19 cellular contexts compared by ENCODE assay signal in genomic region chr17:76277300-76278267, GRCh38. TPM values are rescaled to one million over a fixed set of nuclear protein-coding genes. Genes with fewer than 3 reads are reported as not detected.
DNase-seq lines count a peak whose midpoint lies in the region; ATAC-seq lines count a peak whose summit lies in the region.
"Had no signal": no experiment of that assay in that cellular context is flagged by ENCODE, and none has a peak within 500 bp of the region (broad histone marks: within the 10 kb centered on the region; RNA-seq: fewer than 3 reads in every experiment).

No MANE protein-coding gene starts in this region.

- H3K4me1 Mint-ChIP-seq in activated CD4-positive, alpha-beta T cell treated with anti-CD3 and anti-CD28 coated beads for 36 hours = peaks cover 41% of the 10 kb centered on the region
- no peaks in the 10 kb centered on the region for H3K4me1 Mint-ChIP-seq in activated T-helper 17 cell treated with anti-CD3 and anti-CD28 coated beads, Interleukin-2, amount 50 U/mL, for 72 hours

- no peak overlapping the region for H2BK5ac ChIP-seq in mesendoderm (ENCODE audit: low read length)

- no peak overlapping the region for H3K27ac ChIP-seq in mesendoderm (ENCODE audit: low read depth, low read length)
- H3K27ac ChIP-seq: brain microvascular endothelial cell, lower lobe of right lung, neutrophil, stomach had no signal

- H3K4ac ChIP-seq in mesendoderm (ENCODE audit: low read depth, low read length) = no peak overlapping the region

- peak overlapping the region; percentile 30 for H3K56ac ChIP-seq in mesendoderm (ENCODE audit: low read length)

- no peak overlapping the region for H3K23ac ChIP-seq in mesendoderm (ENCODE audit: low read length)

- peak overlapping the region; percentile 74 for H3K27ac Mint-ChIP-seq in activated CD4-positive, alpha-beta T cell treated with anti-CD3 and anti-CD28 coated beads for 36 hours
- peak overlapping the region; percentile 68 for H3K27ac Mint-ChIP-seq in activated T-helper 17 cell treated with anti-CD3 and anti-CD28 coated beads, Interleukin-2, amount 50 U/mL, for 72 hours

- CTCF ChIA-PET in activated CD4-positive, alpha-beta T cell treated with anti-CD3 and anti-CD28 coated beads for 36 hours (lab: Charles Lee) = interaction anchor here (0.6 to 4.4 kb wide), 14 partner anchors 9 to 337 kb away, joined by 3 to 150 read pairs (median 5); partner anchors contain the start of genes FOXJ1 and UBALD2

- no peak overlapping the region for H3K18ac ChIP-seq in mesendoderm (ENCODE audit: low read length)

- H3K9ac ChIP-seq in mesendoderm (ENCODE audit: low read length) = no peak overlapping the region

- POLR2A ChIA-PET in activated CD4-positive, alpha-beta T cell treated with anti-CD3 and anti-CD28 coated beads for 36 hours (lab: Charles Lee) = no interaction called here

- no peak overlapping the region for H2BK15ac ChIP-seq in mesendoderm (replicated peaks; ENCODE audit: low read depth)

- H3K36me3 ChIP-seq in H7 (replicated peaks; ENCODE audit: control insufficient read depth, insufficient read depth, low read length) (no peaks in the 10 kb centered on the region), mesendoderm (ENCODE audit: control insufficient read depth, insufficient read depth, low read length) (no peaks in the 10 kb centered on the region)
- H3K36me3 ChIP-seq: brain microvascular endothelial cell, lower lobe of right lung, neutrophil, stomach had no signal

- no peak overlapping the region for H2BK120ac ChIP-seq in mesendoderm (ENCODE audit: low read depth, low read length)

- WGBS in mesendoderm (ENCODE audit: extremely low coverage, insufficient coverage, low lambda C conversion rate) = 100% methylated on average over 5 of the region's 31 CpGs

- DNase-seq in activated CD4-positive, alpha-beta T cell treated with anti-CD3 and anti-CD28 coated beads for 36 hours = peak; percentile 30
- no peak for DNase-seq in activated CD4-positive, alpha-beta T cell treated with anti-CD3 and anti-CD28 coated beads for 1 hour
- peak; percentile 37 for DNase-seq in H7
- no peak for DNase-seq in mesendoderm
- no peak for DNase-seq in MV-4-11 (lab: John Stamatoyannopoulos, UW)
- no peak for DNase-seq in SHP77 treated with DMSO at 0.1 percent for 48 hours (lab: John Stamatoyannopoulos, UW)
- no peak for DNase-seq in GM19240 (ENCODE audit: insufficient read length, low spot score)
- DNase-seq: 8988T; brain microvascular endothelial cell; COR-L47; effector CD4-positive, alpha-beta T cell; GDM1; lower lobe of right lung; NCI-H2029 treated with DMSO at 0.1 percent for 48 hours; NCI-H69; SHP77; stomach had no signal

- no peaks in the 10 kb centered on the region for H3K27me3 ChIP-seq in H7 (ENCODE audit: control insufficient read depth, insufficient read depth, low read length)
- no peaks in the 10 kb centered on the region for H3K27me3 ChIP-seq in mesendoderm (ENCODE audit: insufficient read depth, low read length, poor library complexity)
- H3K27me3 ChIP-seq: brain microvascular endothelial cell, neutrophil, stomach had no signal

- no peak overlapping the region for H4K8ac ChIP-seq in mesendoderm (ENCODE audit: low read depth, low read length)

- no peak overlapping the region for H2AK5ac ChIP-seq in mesendoderm (ENCODE audit: low read length)

- H3K9me3 Mint-ChIP-seq in activated CD4-positive, alpha-beta T cell treated with anti-CD3 and anti-CD28 coated beads for 36 hours (ENCODE audit: low read depth) = no peaks in the 10 kb centered on the region
- H3K9me3 Mint-ChIP-seq in activated T-helper 17 cell treated with anti-CD3 and anti-CD28 coated beads, Interleukin-2, amount 50 U/mL, for 72 hours = no peaks in the 10 kb centered on the region

- ATAC-seq in activated CD4-positive, alpha-beta T cell treated with anti-CD3 and anti-CD28 coated beads for 36 hours = no peak
- no peak for ATAC-seq in activated T-helper 17 cell treated with anti-CD3 and anti-CD28 coated beads, Interleukin-2, amount 50 U/mL, for 72 hours (replicated peaks)
- ATAC-seq: lower lobe of right lung had no signal

- no peak overlapping the region for H4K5ac ChIP-seq in mesendoderm (ENCODE audit: low read length)

- no peaks in the 10 kb centered on the region for H3K79me1 ChIP-seq in mesendoderm (ENCODE audit: low read length)

- H3K36me3 Mint-ChIP-seq in activated CD4-positive, alpha-beta T cell treated with anti-CD3 and anti-CD28 coated beads for 36 hours (ENCODE audit: low read depth) = peaks cover 2% of the 10 kb centered on the region
- peaks cover 5% of the 10 kb centered on the region for H3K36me3 Mint-ChIP-seq in activated T-helper 17 cell treated with anti-CD3 and anti-CD28 coated beads, Interleukin-2, amount 50 U/mL, for 72 hours (ENCODE audit: low read depth)

- H3K79me2 ChIP-seq in mesendoderm (ENCODE audit: control insufficient read depth, insufficient read depth, low read length) = no peaks in the 10 kb centered on the region

- H3K4me3 ChIP-seq in H7 (ENCODE audit: insufficient read depth, low read depth, low read length) (no peak overlapping the region), mesendoderm (ENCODE audit: low read length) (no peak overlapping the region)
- H3K4me3 ChIP-seq: lower lobe of right lung, stomach had no signal

- intact Hi-C loops in activated CD4-positive, alpha-beta T cell treated with anti-CD3 and anti-CD28 coated beads for 36 hours (cut with DNase I, micrococcal nuclease) = loop anchor here in 1 of 2 experiments (10.0 kb wide), 1 partner anchor 373 kb away; the partner anchor contains the start of gene MRPL38

- no peaks in the 10 kb centered on the region for H3K4me1 ChIP-seq in mesendoderm (ENCODE audit: control insufficient read depth, low read depth, low read length)

- H3K27me3 Mint-ChIP-seq in activated CD4-positive, alpha-beta T cell treated with anti-CD3 and anti-CD28 coated beads for 36 hours = no peaks in the 10 kb centered on the region
- H3K27me3 Mint-ChIP-seq in activated T-helper 17 cell treated with anti-CD3 and anti-CD28 coated beads, Interleukin-2, amount 50 U/mL, for 72 hours = no peaks in the 10 kb centered on the region

- H3K4me3 Mint-ChIP-seq in activated CD4-positive, alpha-beta T cell treated with anti-CD3 and anti-CD28 coated beads for 36 hours = no peak overlapping the region
- H3K4me3 Mint-ChIP-seq in activated T-helper 17 cell treated with anti-CD3 and anti-CD28 coated beads, Interleukin-2, amount 50 U/mL, for 72 hours = no peak overlapping the region

- H3K4me2 ChIP-seq in mesendoderm (ENCODE audit: low read length) = no peak overlapping the region

RNA-seq across cellular contexts. Expression of gene UBALD2, which starts 12.4 kb away (rescaled TPM):
- total RNA-seq in activated CD4-positive, alpha-beta T cell treated with anti-CD3 and anti-CD28 coated beads for 36 hours = 100 to 1,000 TPM; 299 to 639 TPM
- 21.3 and 24.8 TPM in 2 replicates for total RNA-seq in H7 (2014; rRNA removed; shearing (Covaris generic))
- 100 to 1,000 TPM; 173 to 187 TPM for total RNA-seq in activated T-helper 17 cell treated with anti-CD3 and anti-CD28 coated beads, Interleukin-2, amount 50 U/mL, for 72 hours
- polyA plus RNA-seq in mesendoderm (2013, experiment 1 of 2) = 41.6 TPM
- polyA plus RNA-seq in mesendoderm (2013, experiment 2 of 2) = 41.5 TPM

RNA-seq across cellular contexts. Expression of gene QRICH2, which starts 30.5 kb away (rescaled TPM):
- 1 to 10 TPM in 1 of 2 experiments, under 1 TPM in 1; 0.63 to 1.2 TPM for total RNA-seq in activated CD4-positive, alpha-beta T cell treated with anti-CD3 and anti-CD28 coated beads for 36 hours
- 0.70 and 1.1 TPM in 2 replicates for total RNA-seq in H7 (2014; rRNA removed; shearing (Covaris generic))
- 1 to 10 TPM in 1 of 2 donors, under 1 TPM in 1; 0.85 to 2.1 TPM for total RNA-seq in activated T-helper 17 cell treated with anti-CD3 and anti-CD28 coated beads, Interleukin-2, amount 50 U/mL, for 72 hours
- polyA plus RNA-seq in mesendoderm (2013, experiment 1 of 2) = 1.2 TPM
- 1.3 TPM for polyA plus RNA-seq in mesendoderm (2013, experiment 2 of 2)

RNA-seq across cellular contexts. Expression of gene RNF157, which starts 37.3 kb away (rescaled TPM):
- total RNA-seq in activated CD4-positive, alpha-beta T cell treated with anti-CD3 and anti-CD28 coated beads for 36 hours = 10 to 100 TPM; 24.0 to 39.4 TPM
- 4.2 and 5.6 TPM in 2 replicates for total RNA-seq in H7 (2014; rRNA removed; shearing (Covaris generic))
- 10 to 100 TPM; 15.5 to 17.4 TPM for total RNA-seq in activated T-helper 17 cell treated with anti-CD3 and anti-CD28 coated beads, Interleukin-2, amount 50 U/mL, for 72 hours
- 1.1 TPM for polyA plus RNA-seq in mesendoderm (2013, experiment 1 of 2)
- polyA plus RNA-seq in mesendoderm (2013, experiment 2 of 2) = 1.3 TPM

Comparison
In these comparisons a context has a peak if more than half of its experiments do, and no peak if none do; other contexts are left out.
1. DNase-seq: peak in activated CD4-positive, alpha-beta T cell treated with anti-CD3 and anti-CD28 coated beads for 36 hours (single experiment) and H7 (single experiment); none in activated CD4-positive, alpha-beta T cell treated with anti-CD3 and anti-CD28 coated beads for 1 hour (single experiment), mesendoderm (single experiment), MV-4-11 (single experiment), SHP77 treated with DMSO at 0.1 percent for 48 hours (single experiment) and GM19240 (single experiment).